In genomic region chr10:132420469-132421376, GRCh38 we compare ENCODE assay signal across 9 cellular contexts. TPM values are rescaled to one million over a fixed set of nuclear protein-coding genes. Genes with fewer than 3 reads are reported as not detected.
A peak's percentile ranks its signal among the peaks of the same experiment; 100 is the strongest.
DNase-seq lines count a peak whose midpoint lies in the region; ATAC-seq and TF ChIP-seq lines count a peak whose summit lies in the region.
"Had no signal": no experiment of that assay in that cellular context is flagged by ENCODE, and none has a peak within 500 bp of the region (broad histone marks: within the 10 kb centered on the region; RNA-seq: fewer than 3 reads in every experiment).

No MANE protein-coding gene starts in this region.

- CTCF ChIA-PET in Caco-2 (lab: Charles Lee), result interaction anchor here (1.0 to 1.2 kb wide), 2 partner anchors 23 to 39 kb away, joined by 3 to 5 read pairs; no protein-coding TSS in a partner anchor

- TF ChIP-seq POLR2A in esophagus muscularis mucosa (IDR thresholded peaks at IDR 0.05; ENCODE audit: low read depth), result no peak
- TF ChIP-seq POLR2A in gastrocnemius medialis (IDR thresholded peaks at IDR 0.05), result no peak

- no TSS peak for BruUV-seq in Caco-2 (replicated peaks; lab: Mats Ljungman, UMichigan)

- TF ChIP-seq EP300 in esophagus muscularis mucosa (IDR thresholded peaks at IDR 0.05), result no peak

- no peaks in the 10 kb centered on the region for H3K9me3 ChIP-seq in esophagus muscularis mucosa
- no peaks in the 10 kb centered on the region for H3K9me3 ChIP-seq in gastrocnemius medialis
- H3K9me3 ChIP-seq in Caco-2, result no peaks in the 10 kb centered on the region

- no peak overlapping the region for H3K27ac Mint-ChIP-seq in Caco-2 (ENCODE audit: unreplicated experiment)
- H3K27ac Mint-ChIP-seq: T-helper 1 cell treated with Interleukin-12 subunit alpha and Interleukin-12 subunit beta and Interleukin-4 antibody, amounts not matched to agents 30 μg/mL and 1 μg/mL, for 36 hours had no signal

- POLR2A ChIA-PET in Caco-2 (lab: Charles Lee), result no interaction called here

- TF ChIP-seq CTCF in esophagus muscularis mucosa (IDR thresholded peaks at IDR 0.05) (no peak), gastrocnemius medialis (IDR thresholded peaks at IDR 0.05 in 4 of 5, conservative IDR thresholded peaks at IDR 0.05 in 1 of 5) (no peak), brain microvascular endothelial cell (IDR thresholded peaks at IDR 0.05; ENCODE audit: low read depth, low read length, missing control alignments) (no peak), Caco-2 (IDR thresholded peaks at IDR 0.05; ENCODE audit: insufficient read depth in 1 of 2, low read depth in 1 of 2, low read length in 1 of 2, severe bottlenecking in 1 of 2, unreplicated experiment in 1 of 2) (no peak)

- no peak overlapping the region for H3K4me3 Mint-ChIP-seq in Caco-2 (ENCODE audit: unreplicated experiment)
- H3K4me3 Mint-ChIP-seq: T-helper 1 cell treated with Interleukin-12 subunit alpha and Interleukin-12 subunit beta and Interleukin-4 antibody, amounts not matched to agents 30 μg/mL and 1 μg/mL, for 36 hours had no signal

- no peaks in the 10 kb centered on the region for H3K27me3 Mint-ChIP-seq in Caco-2 (ENCODE audit: insufficient read depth, unreplicated experiment)

- H3K36me3 ChIP-seq in esophagus muscularis mucosa (peaks cover 0 to 7% (median 2%) of the 10 kb centered on the region in 4 donors), gastrocnemius medialis (no peaks in the 10 kb centered on the region), brain microvascular endothelial cell (replicated peaks) (no peaks in the 10 kb centered on the region), Caco-2 (ENCODE audit: control insufficient read depth, insufficient read depth, low read length) (no peaks in the 10 kb centered on the region)

- H3K4me1 ChIP-seq in esophagus muscularis mucosa (peaks cover 44 to 83% (median 82%) of the 10 kb centered on the region in 4 donors), gastrocnemius medialis (peaks cover 55 to 63% of the 10 kb centered on the region in 2 donors), Caco-2 (peaks cover 35% of the 10 kb centered on the region)

- H3K27ac ChIP-seq in esophagus muscularis mucosa (replicated peaks in 1 of 4), result peak overlapping the region; percentile 88 to 96 (median 92)
- peak overlapping the region; percentile 85 to 91 (median 88) for H3K27ac ChIP-seq in gastrocnemius medialis
- H3K27ac ChIP-seq in brain microvascular endothelial cell, result no peak overlapping the region

- 41% methylated on average over 14 of the region's 25 CpGs for WGBS in esophagus muscularis mucosa

- ATAC-seq in gastrocnemius medialis, result peak; percentile 38 to 45

- in situ Hi-C loops in gastrocnemius medialis (cut with MboI; ENCODE audit: low sequenced_read_pairs in 4 of 4) (no loop called here), brain microvascular endothelial cell (cut with HindIII; ENCODE audit: low pct_ligation_motif_present, low sequenced_read_pairs) (no loop called here)

- H3K36me3 Mint-ChIP-seq in Caco-2 (ENCODE audit: insufficient read depth, unreplicated experiment), result peaks cover 25% of the 10 kb centered on the region

- H3K27me3 ChIP-seq in esophagus muscularis mucosa (no peaks in the 10 kb centered on the region), gastrocnemius medialis (no peaks in the 10 kb centered on the region), brain microvascular endothelial cell (replicated peaks) (no peaks in the 10 kb centered on the region), Caco-2 (replicated peaks; ENCODE audit: control insufficient read depth, insufficient read depth, low read length) (no peaks in the 10 kb centered on the region)

- peaks cover under 1% of the 10 kb centered on the region for H3K4me1 Mint-ChIP-seq in Caco-2 (ENCODE audit: low read depth, unreplicated experiment)

- DNase-seq in DMS53 (lab: John Stamatoyannopoulos, UW), result peak; percentile 75
- no peak for DNase-seq in DMS53 treated with DMSO at 0.1 percent for 48 hours (lab: John Stamatoyannopoulos, UW; ENCODE audit: unreplicated experiment)
- peak; percentile 14 for DNase-seq in NCI-H69 (lab: John Stamatoyannopoulos, UW)
- no peak for DNase-seq in esophagus muscularis mucosa (ENCODE audit: extremely low spot score)
- DNase-seq in gastrocnemius medialis, result no peak
- no peak for DNase-seq in brain microvascular endothelial cell
- DNase-seq in NCI-H1436 (lab: John Stamatoyannopoulos, UW), result no peak
- DNase-seq in Caco-2, result no peak

- no peaks in the 10 kb centered on the region for H3K9me3 Mint-ChIP-seq in Caco-2 (ENCODE audit: unreplicated experiment)
- H3K9me3 Mint-ChIP-seq: T-helper 1 cell treated with Interleukin-12 subunit alpha and Interleukin-12 subunit beta and Interleukin-4 antibody, amounts not matched to agents 30 μg/mL and 1 μg/mL, for 36 hours had no signal

- H3K4me3 ChIP-seq in esophagus muscularis mucosa (peak overlapping the region; percentile 26 to 34 (median 32)), gastrocnemius medialis (peak overlapping the region; percentile 32 to 37 (median 33)), brain microvascular endothelial cell (ENCODE audit: low read depth, low read length) (no peak overlapping the region), Caco-2 (ENCODE audit: low read depth, low read length) (no peak overlapping the region)

- intact Hi-C loops in esophagus muscularis mucosa (cut with DNase I), result no loop called here
- intact Hi-C loops in gastrocnemius medialis (cut with DNase I; ENCODE audit: low total_unique reads), result loop anchor here (2.0 kb wide), 1 partner anchor 24 kb away; the partner anchor contains the start of gene PWWP2B
- intact Hi-C loops in Caco-2 (cut with micrococcal nuclease; ENCODE audit: unreplicated experiment), result no loop called here

RNA-seq across cellular contexts. Expression of gene PWWP2B, which starts 23.7 kb away (rescaled TPM):
- total RNA-seq in esophagus muscularis mucosa, result 10 to 100 TPM; 11.8 to 25.5 (median 14.3) TPM
- 10 to 100 TPM; 22.7 to 30.9 (median 24.4) TPM for total RNA-seq in gastrocnemius medialis
- 17.8 and 19.3 TPM in 2 replicates for total RNA-seq in Caco-2 (2022)

Comparison
In these comparisons a context has a peak if more than half of its experiments do, and no peak if none do; other contexts are left out.
1. DNase-seq: peak in DMS53 (single experiment) and NCI-H69 (single experiment); none in DMS53 treated with DMSO at 0.1 percent for 48 hours (single experiment), esophagus muscularis mucosa (single experiment), gastrocnemius medialis (0 of 2), brain microvascular endothelial cell (single experiment), NCI-H1436 (single experiment) and Caco-2 (0 of 2).
2. H3K4me3 ChIP-seq: peak in esophagus muscularis mucosa (4 of 4) and gastrocnemius medialis (4 of 4); none in brain microvascular endothelial cell (single experiment) and Caco-2 (single experiment).